ENCODE assay signal across 26 cellular contexts in genomic region chrX:38940547-38940946, GRCh38.
A peak's percentile ranks its signal among the peaks of the same experiment; 100 is the strongest.
DNase-seq lines count a peak whose midpoint lies in the region; ATAC-seq and TF ChIP-seq lines count a peak whose summit lies in the region.
"Had no signal": no experiment of that assay in that cellular context is flagged by ENCODE, and none has a peak within 500 bp of the region (broad histone marks: within the 10 kb centered on the region; RNA-seq: fewer than 3 reads in every experiment).

No MANE protein-coding gene starts in this region.

- no peaks in the 10 kb centered on the region for H3K9me2 ChIP-seq in GM23338 (ENCODE audit: insufficient read depth)

- H3K4me3 ChIP-seq in fibroblast of lung (replicated peaks in 1 of 4; ENCODE audit: control extremely low read depth in 1 of 4, insufficient read depth in 1 of 4, low read depth in 3 of 4, low read length in 4 of 4) (no peak overlapping the region), liver (ENCODE audit: low read depth in 1 of 3, low read length in 3 of 3) (no peak overlapping the region), GM23338 (no peak overlapping the region)
- H3K4me3 ChIP-seq: sigmoid colon, testis, uterus had no signal

- H3K9ac ChIP-seq in fibroblast of lung (ENCODE audit: insufficient read depth, low read length) (no peak overlapping the region), liver (ENCODE audit: low read depth in 1 of 2, low read length in 2 of 2) (no peak overlapping the region)
- H3K9ac ChIP-seq: KMS-11, parathyroid adenoma had no signal

- H3K4me1 ChIP-seq in fibroblast of lung (ENCODE audit: control insufficient read depth, extremely low read depth, insufficient read depth, low read length) (no peaks in the 10 kb centered on the region), liver (ENCODE audit: control insufficient read depth in 4 of 4, insufficient read depth in 4 of 4, low read length in 3 of 4) (peaks cover 0 to 25% (median 20%) of the 10 kb centered on the region in 4 donors), GM23338 (ENCODE audit: insufficient read depth) (no peaks in the 10 kb centered on the region)
- H3K4me1 ChIP-seq: parathyroid adenoma, testis, uterus had no signal

- no peaks in the 10 kb centered on the region for H3K27me3 Mint-ChIP-seq in GM23338 (ENCODE audit: insufficient read depth, low read depth, poor library complexity)
- H3K27me3 Mint-ChIP-seq: activated CD4-positive, alpha-beta T cell treated with anti-CD3 and anti-CD28 coated beads for 36 hours; activated naive CD8-positive, alpha-beta T cell treated with anti-CD3 and anti-CD28 coated beads, Interleukin-2, amount 10 ng/mL, durations not matched to agents 7 days and 5 days; CD4-positive, alpha-beta memory T cell; stimulated activated naive B cell treated with anti-CD40 and anti-IgM and Interleukin-4, amounts not matched to agents 10 μg/mL and 1 μg/mL and 100 μg/mL, for 72 hours had no signal

- H3K4me3 Mint-ChIP-seq in GM23338: no peak overlapping the region
- H3K4me3 Mint-ChIP-seq: activated CD4-positive, alpha-beta T cell treated with anti-CD3 and anti-CD28 coated beads for 36 hours; activated naive CD8-positive, alpha-beta T cell treated with anti-CD3 and anti-CD28 coated beads, Interleukin-2, amount 10 ng/mL, durations not matched to agents 7 days and 5 days; CD4-positive, alpha-beta memory T cell; nephron progenitor cell; stimulated activated naive B cell treated with anti-CD40 and anti-IgM and Interleukin-4, amounts not matched to agents 10 μg/mL and 1 μg/mL and 100 μg/mL, for 72 hours had no signal

- H4K20me1 ChIP-seq in fibroblast of lung (ENCODE audit: control insufficient read depth, extremely low read depth, insufficient read depth, low read length) (no peaks in the 10 kb centered on the region), GM23338 (replicated peaks; ENCODE audit: insufficient read depth) (no peaks in the 10 kb centered on the region)

- intact Hi-C loops in Right ventricle myocardium superior (cut with DNase I) (no loop called here), cardiac septum (cut with DNase I) (no loop called here)

- no peaks in the 10 kb centered on the region for H3K36me3 Mint-ChIP-seq in GM23338 (ENCODE audit: low read depth)
- H3K36me3 Mint-ChIP-seq: activated naive CD8-positive, alpha-beta T cell treated with anti-CD3 and anti-CD28 coated beads, Interleukin-2, amount 10 ng/mL, durations not matched to agents 7 days and 5 days; CD4-positive, alpha-beta memory T cell had no signal

- DNase-seq in Right ventricle myocardium superior: no peak
- DNase-seq in cardiac septum (ENCODE audit: low spot score): no peak
- peak; percentile 25 to 57 for DNase-seq in fibroblast of lung (ENCODE audit: low read depth in 2 of 2)
- DNase-seq in GOT3 (lab: John Stamatoyannopoulos, UW): no peak
- no peak for DNase-seq in amygdala (lab: John Stamatoyannopoulos, UW)
- no peak for DNase-seq in GM23338 (ENCODE audit: low spot score)
- no peak for DNase-seq in activated CD4-positive, alpha-beta T cell treated with anti-CD3 and anti-CD28 coated beads for 4 hours
- DNase-seq: activated CD4-positive, alpha-beta T cell treated with anti-CD3 and anti-CD28 coated beads for 36 hours; activated effector memory CD4-positive, alpha-beta T cell treated with Interleukin-2 at 50 U/mL for 16 hours; activated naive CD8-positive, alpha-beta T cell treated with anti-CD3 and anti-CD28 coated beads, Interleukin-2, amount 10 ng/mL, durations not matched to agents 7 days and 5 days; activated T-cell treated with anti-CD3 and anti-CD28 coated beads for 4 hours; CD4-positive, alpha-beta memory T cell; kidney; NCI-H146; NCI-H2107; NCI-H446 treated with DMSO at 0.1 percent for 48 hours; nephron progenitor cell; OCI-M1; sigmoid colon; stimulated activated CD4-positive, alpha-beta T cell treated with anti-CD3 and anti-CD28 coated beads, Interleukin-15, amount 100 ng/mL, for 24 hours; stimulated activated naive B cell treated with anti-CD40 and anti-IgM and Interleukin-4, amounts not matched to agents 10 μg/mL and 1 μg/mL and 100 μg/mL, for 72 hours; testis; uterus had no signal

- no peaks in the 10 kb centered on the region for H3K27me3 ChIP-seq in fibroblast of lung (ENCODE audit: control insufficient read depth, insufficient read depth, low read length)
- H3K27me3 ChIP-seq in liver (ENCODE audit: control insufficient read depth in 4 of 4, insufficient read depth in 4 of 4, low read length in 3 of 4): no peaks in the 10 kb centered on the region
- H3K27me3 ChIP-seq in GM23338 (ENCODE audit: insufficient read depth): no peaks in the 10 kb centered on the region
- H3K27me3 ChIP-seq: sigmoid colon, testis, uterus had no signal

- peaks cover 12% of the 10 kb centered on the region; the same call in 2 of the 3 replicates for H3K9me3 Mint-ChIP-seq in GM23338

- ATAC-seq in Right ventricle myocardium superior (ENCODE audit: poor library complexity) (peak; percentile 53), GM23338 (no peak)
- ATAC-seq: activated CD4-positive, alpha-beta T cell treated with anti-CD3 and anti-CD28 coated beads for 36 hours; stimulated activated naive B cell treated with anti-CD40 and anti-IgM and Interleukin-4, amounts not matched to agents 10 μg/mL and 1 μg/mL and 100 μg/mL, for 72 hours had no signal

- H3K4me1 Mint-ChIP-seq in GM23338: no peaks in the 10 kb centered on the region
- H3K4me1 Mint-ChIP-seq: activated CD4-positive, alpha-beta T cell treated with anti-CD3 and anti-CD28 coated beads for 36 hours; activated naive CD8-positive, alpha-beta T cell treated with anti-CD3 and anti-CD28 coated beads, Interleukin-2, amount 10 ng/mL, durations not matched to agents 7 days and 5 days; CD4-positive, alpha-beta memory T cell; nephron progenitor cell; stimulated activated naive B cell treated with anti-CD40 and anti-IgM and Interleukin-4, amounts not matched to agents 10 μg/mL and 1 μg/mL and 100 μg/mL, for 72 hours had no signal

- H3K9me3 ChIP-seq in fibroblast of lung (ENCODE audit: control insufficient read depth, insufficient read depth, low read depth, low read length) (no peaks in the 10 kb centered on the region), liver (ENCODE audit: control insufficient read depth in 4 of 4, low read length in 3 of 4) (peaks cover 0 to 3% (median 0%) of the 10 kb centered on the region in 4 donors)
- H3K9me3 ChIP-seq: testis, uterus had no signal

- H3K4me2 ChIP-seq in fibroblast of lung (ENCODE audit: extremely low read depth, insufficient read depth, low read length) (no peak overlapping the region), GM23338 (no peak overlapping the region)
- H3K4me2 ChIP-seq: KMS-11 had no signal

- H3K79me2 ChIP-seq in fibroblast of lung (ENCODE audit: control insufficient read depth, insufficient read depth, low read length) (no peaks in the 10 kb centered on the region), GM23338 (replicated peaks; ENCODE audit: insufficient read depth) (no peaks in the 10 kb centered on the region)
- H3K79me2 ChIP-seq: parathyroid adenoma had no signal

- TF ChIP-seq RAD21 in liver (IDR thresholded peaks at IDR 0.05): peak; percentile 5 to 29

- H3K36me3 ChIP-seq in fibroblast of lung (ENCODE audit: control insufficient read depth, insufficient read depth, low read length) (no peaks in the 10 kb centered on the region), liver (ENCODE audit: control insufficient read depth in 4 of 4, insufficient read depth in 3 of 4, low read depth in 1 of 4, low read length in 3 of 4) (no peaks in the 10 kb centered on the region), GM23338 (ENCODE audit: insufficient read depth) (no peaks in the 10 kb centered on the region)
- H3K36me3 ChIP-seq: sigmoid colon, uterus had no signal

- 36% methylated on average over 3 of the region's 3 CpGs for WGBS in liver

- H3F3A ChIP-seq in GM23338 (replicated peaks; ENCODE audit: low read depth): no peaks in the 10 kb centered on the region

- H3K27ac ChIP-seq in fibroblast of lung (ENCODE audit: insufficient read depth, low read length) (no peak overlapping the region), liver (ENCODE audit: low read depth in 1 of 2, low read length in 2 of 2) (peak overlapping the region in 1 of 2 donors; percentile 76), GM23338 (ENCODE audit: low read depth) (no peak overlapping the region)
- H3K27ac ChIP-seq: KMS-11, parathyroid adenoma, testis, uterus had no signal

- no peak for TF ChIP-seq CTCF in fibroblast of lung (conservative IDR thresholded peaks at IDR 0.05 in 1 of 2, IDR thresholded peaks at IDR 0.05 in 1 of 2; ENCODE audit: low read depth in 1 of 2, low read length in 2 of 2)
- TF ChIP-seq CTCF in liver (IDR thresholded peaks at IDR 0.05; ENCODE audit: low read depth, low read length, missing input control): no peak
- TF ChIP-seq CTCF in GM23338 (conservative IDR thresholded peaks at IDR 0.05; ENCODE audit: low read depth in 2 of 2): no peak

- no peak overlapping the region for H2AFZ ChIP-seq in fibroblast of lung (ENCODE audit: low read length)
- no peak overlapping the region for H2AFZ ChIP-seq in GM23338
- H2AFZ ChIP-seq: parathyroid adenoma had no signal

- H3K27ac Mint-ChIP-seq in GM23338: no peak overlapping the region
- H3K27ac Mint-ChIP-seq: activated CD4-positive, alpha-beta T cell treated with anti-CD3 and anti-CD28 coated beads for 36 hours; activated naive CD8-positive, alpha-beta T cell treated with anti-CD3 and anti-CD28 coated beads, Interleukin-2, amount 10 ng/mL, durations not matched to agents 7 days and 5 days; CD4-positive, alpha-beta memory T cell; nephron progenitor cell; stimulated activated naive B cell treated with anti-CD40 and anti-IgM and Interleukin-4, amounts not matched to agents 10 μg/mL and 1 μg/mL and 100 μg/mL, for 72 hours had no signal

TF ChIP-seq in liver, 16 proteins besides CTCF, POLR2A, EP300 and RAD21 (continues in another document):
- TF ChIP-seq HNF4A (conservative IDR thresholded peaks at IDR 0.05): peak; percentile 56 to 59
- TF ChIP-seq EGR1 (IDR thresholded peaks at IDR 0.05; ENCODE audit: low read depth in 2 of 2): no peak
- TF ChIP-seq YY1 (IDR thresholded peaks at IDR 0.05): peak; percentile 34
- peak; percentile 46 for TF ChIP-seq SP1 (IDR thresholded peaks at IDR 0.05)
- TF ChIP-seq RXRA (IDR thresholded peaks at IDR 0.05): peak; percentile 69 to 77
- TF ChIP-seq NR2F2 (IDR thresholded peaks at IDR 0.05): no peak

TF ChIP-seq in GM23338, 12 proteins besides CTCF, POLR2A, EP300 and RAD21:
- TF ChIP-seq JUNB (IDR thresholded peaks at IDR 0.05; ENCODE audit: unreplicated experiment) (no peak), ZNF114 (CRISPR knock-in tag; IDR thresholded peaks at IDR 0.05) (no peak)

Comparison
In these comparisons a context has a peak if more than half of its experiments do, and no peak if none do; other contexts are left out.
1. DNase-seq: peak in fibroblast of lung (2 of 2); none in Right ventricle myocardium superior (single experiment), cardiac septum (single experiment), GOT3 (single experiment), amygdala (0 of 56), GM23338 (single experiment) and activated CD4-positive, alpha-beta T cell treated with anti-CD3 and anti-CD28 coated beads for 4 hours (0 of 2).